In the genomic region with DNA sequence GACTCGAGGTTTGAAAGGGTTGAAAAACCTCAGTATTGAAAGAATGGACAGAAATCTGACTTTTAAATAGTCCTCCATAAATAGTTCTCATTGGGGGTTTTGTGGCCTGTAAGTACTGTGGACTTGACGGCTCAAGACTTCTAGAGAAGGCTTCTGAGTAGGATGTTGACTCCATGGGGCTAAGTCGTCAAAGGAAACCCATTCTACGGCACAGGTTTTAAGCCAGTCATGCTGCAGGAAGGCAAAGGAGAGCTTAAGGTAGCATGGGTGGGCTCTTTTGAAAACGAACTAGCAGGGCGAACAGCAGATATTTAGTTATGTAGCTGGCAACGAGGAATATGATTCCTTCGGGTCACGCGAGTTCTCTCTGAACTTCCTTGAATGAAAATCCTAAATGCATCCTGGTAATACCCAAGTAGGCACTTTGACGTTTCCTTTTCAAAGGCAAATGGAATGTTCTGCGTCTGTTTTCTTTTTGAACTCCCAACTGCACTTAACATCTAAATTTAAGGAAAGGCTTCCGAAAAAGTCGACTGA, we compare ENCODE assay signal across 8 cellular contexts. TPM values are rescaled to one million over a fixed set of nuclear protein-coding genes. Genes with fewer than 3 reads are reported as not detected.
DNase-seq lines count a peak whose midpoint lies in the region; ATAC-seq, FAIRE-seq and TF ChIP-seq lines count a peak whose summit lies in the region.

No MANE protein-coding gene starts in this region.

- no peak overlapping the region for H3K27ac Mint-ChIP-seq in central memory CD8-positive, alpha-beta T cell (ENCODE audit: low read depth)
- H3K27ac Mint-ChIP-seq in naive B cell: peak overlapping the region in 2 of 6 donors; percentile 30 to 77

- no peaks in the 10 kb centered on the region for H3K9me3 ChIP-seq in BE2C

- TF ChIP-seq POLR2A in GM12891 (IDR thresholded peaks at IDR 0.05; ENCODE audit: low read depth, low read length): no peak

- DNase-seq in BE2C: no peak
- no peak for DNase-seq in Jurkat, Clone E6-1 (ENCODE audit: low read depth, low spot score)
- no peak for DNase-seq in central memory CD8-positive, alpha-beta T cell (ENCODE audit: low spot score in 2 of 2)
- DNase-seq in naive B cell: no peak
- no peak for DNase-seq in SIG-M5 treated with dmso at 0.1 percent for 504 hours (lab: John Stamatoyannopoulos, UW; ENCODE audit: unreplicated experiment)
- DNase-seq in amniotic stem cell (lab: John Stamatoyannopoulos, UW): no peak
- no peak for DNase-seq in glomerular visceral epithelial cell (ENCODE audit: extremely low spot score)
- no peak for DNase-seq in GM12891 (ENCODE audit: insufficient read length, low spot score)

- peaks cover 7% of the 10 kb centered on the region for H3K36me3 Mint-ChIP-seq in central memory CD8-positive, alpha-beta T cell (ENCODE audit: insufficient read depth)
- no peaks in the 10 kb centered on the region for H3K36me3 Mint-ChIP-seq in naive B cell

- no peak for TF ChIP-seq CTCF in BE2C (IDR thresholded peaks at IDR 0.05; ENCODE audit: low read depth, low read length)

- H3K4me1 Mint-ChIP-seq in central memory CD8-positive, alpha-beta T cell: peaks cover 37% of the 10 kb centered on the region
- peaks cover 47 to 53% (median 51%) of the 10 kb centered on the region in 3 donors for H3K4me1 Mint-ChIP-seq in naive B cell

- H3K4me3 Mint-ChIP-seq in central memory CD8-positive, alpha-beta T cell: peak overlapping the region; percentile 78
- H3K4me3 Mint-ChIP-seq in naive B cell: peak overlapping the region; percentile 84 to 98 (median 94)

- no peaks in the 10 kb centered on the region for H3K9me3 Mint-ChIP-seq in central memory CD8-positive, alpha-beta T cell
- H3K9me3 Mint-ChIP-seq in naive B cell: no peaks in the 10 kb centered on the region

- no peaks in the 10 kb centered on the region for H3K36me3 ChIP-seq in BE2C

- ATAC-seq in central memory CD8-positive, alpha-beta T cell (replicated peaks; ENCODE audit: extremely low read depth, poor library complexity, severe bottlenecking): no peak
- no peak for ATAC-seq in naive B cell (ENCODE audit: low read depth in 2 of 2)

- FAIRE-seq in GM12891 (lab: Jason Lieb, UNC): no peak

- H3K4me3 ChIP-seq in BE2C (ENCODE audit: low read depth, low read length): peak overlapping the region; percentile 58
- peak overlapping the region; percentile 65 for H3K4me3 ChIP-seq in Jurkat, Clone E6-1 (ENCODE audit: low read length)

- H3K27me3 ChIP-seq in BE2C: no peaks in the 10 kb centered on the region

- H3K27me3 Mint-ChIP-seq in central memory CD8-positive, alpha-beta T cell: peaks cover 68% of the 10 kb centered on the region
- H3K27me3 Mint-ChIP-seq in naive B cell: no peaks in the 10 kb centered on the region

- no peaks in the 10 kb centered on the region for H3K4me1 ChIP-seq in BE2C

TF ChIP-seq in GM12891, 5 proteins besides CTCF, POLR2A, EP300 and RAD21:
- TF ChIP-seq POU2F2 (IDR thresholded peaks at IDR 0.05; ENCODE audit: low read depth, low read length): no peak
- no peak for TF ChIP-seq PAX5 (IDR thresholded peaks at IDR 0.05; ENCODE audit: insufficient read depth, low read length, severe bottlenecking)
- TF ChIP-seq TAF1 (IDR thresholded peaks at IDR 0.05; ENCODE audit: low read depth, low read length): no peak
- no peak for TF ChIP-seq SPI1 (IDR thresholded peaks at IDR 0.05; ENCODE audit: low read depth, low read length)
- no peak for TF ChIP-seq POLR2AphosphoS5 (IDR thresholded peaks at IDR 0.05; ENCODE audit: low read depth, low read length)

RNA-seq across cellular contexts. Expression of gene NEDD4L, which starts 1.1 kb away (rescaled TPM):
- polyA plus RNA-seq in BE2C (2012; ENCODE audit: insufficient read depth, insufficient read length, low read depth): 7.0 TPM
- 21.6 TPM for polyA plus RNA-seq in Jurkat, Clone E6-1 (2012; ENCODE audit: insufficient read depth, insufficient read length)
- polyA plus RNA-seq in naive B cell (ENCODE audit: low read depth in 6 of 6): 1 to 10 TPM; 3.2 to 5.8 (median 3.5) TPM
- polyA plus RNA-seq in GM12891 (2012; ENCODE audit: low read depth, missing spikeins): 8.8 TPM
